18 cellular contexts compared by ENCODE assay signal in the genomic region with DNA sequence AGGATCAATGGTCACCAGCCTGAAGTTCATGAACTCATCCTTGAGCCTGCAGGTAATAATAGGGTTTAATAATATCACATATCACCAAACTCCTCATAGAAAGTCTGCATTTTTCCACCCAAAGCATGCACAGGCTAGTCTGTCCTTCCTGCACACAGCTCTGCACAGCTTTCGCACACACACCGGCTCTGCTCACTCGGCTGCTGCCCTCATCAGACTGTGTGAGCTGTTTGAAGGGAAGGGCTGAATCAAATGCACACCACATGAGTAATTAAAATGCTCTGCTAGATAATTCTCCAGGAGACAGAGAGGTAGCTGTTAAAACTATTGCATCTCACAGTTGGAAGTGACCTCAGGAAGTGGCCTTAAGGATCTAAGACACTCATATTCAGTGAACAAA.
"Had no signal": no experiment of that assay in that cellular context is flagged by ENCODE, and none has a peak within 500 bp of the region (broad histone marks: within the 10 kb centered on the region; RNA-seq: fewer than 3 reads in every experiment).

No MANE protein-coding gene starts in this region.

- H3K9ac ChIP-seq: neural progenitor cell had no signal

- H3K36me3 Mint-ChIP-seq: memory B cell; mesothelial cell of epicardium; natural killer cell treated with Interleukin-12 subunit alpha and Interleukin-12 subunit beta and Interleukin-15 and Interleukin-18, amount 100 ng/mL, for 72 hours; neural progenitor cell had no signal

- DNase-seq: effector memory CD8-positive, alpha-beta T cell; foreskin melanocyte; heart left ventricle; hippocampal formation; kidney glomerular epithelial cell; nucleus accumbens; pancreas; right cardiac atrium; stimulated activated CD4-positive, alpha-beta T cell treated with anti-CD3 and anti-CD28 coated beads, Interleukin-12 subunit alpha, Interleukin-12 subunit beta, amount 100 ng/mL, for 4 hours; stimulated activated naive CD4-positive, alpha-beta T cell treated with Interleukin-2 at 50 U/mL for 16 hours; trophoblast cell had no signal

- H2AFZ ChIP-seq: neural progenitor cell had no signal

- H3K4me2 ChIP-seq: neural progenitor cell had no signal

- H3K27ac Mint-ChIP-seq: effector memory CD8-positive, alpha-beta T cell; memory B cell; mesothelial cell of epicardium; natural killer cell treated with Interleukin-12 subunit alpha and Interleukin-12 subunit beta and Interleukin-15 and Interleukin-18, amount 100 ng/mL, for 72 hours; neural progenitor cell; progenitor cell of endocrine pancreas had no signal

- H3K4me3 Mint-ChIP-seq: effector memory CD8-positive, alpha-beta T cell; memory B cell; mesothelial cell of epicardium; natural killer cell treated with Interleukin-12 subunit alpha and Interleukin-12 subunit beta and Interleukin-15 and Interleukin-18, amount 100 ng/mL, for 72 hours; neural progenitor cell had no signal

- H3K36me3 ChIP-seq: heart left ventricle, neural progenitor cell, pancreas had no signal

- ATAC-seq: effector memory CD8-positive, alpha-beta T cell; heart left ventricle; natural killer cell treated with Interleukin-12 subunit alpha and Interleukin-12 subunit beta and Interleukin-15 and Interleukin-18, amount 100 ng/mL, for 72 hours; right cardiac atrium had no signal

- FAIRE-seq: pancreas, small intestine, urothelium cell line had no signal

- H3K27ac ChIP-seq: heart left ventricle, neural progenitor cell, pancreas had no signal

- H3K9me3 ChIP-seq: heart left ventricle, pancreas had no signal

- H3K4me1 ChIP-seq: heart left ventricle, neural progenitor cell, pancreas had no signal

- H3K9me3 Mint-ChIP-seq: effector memory CD8-positive, alpha-beta T cell; memory B cell; mesothelial cell of epicardium; natural killer cell treated with Interleukin-12 subunit alpha and Interleukin-12 subunit beta and Interleukin-15 and Interleukin-18, amount 100 ng/mL, for 72 hours; neural progenitor cell had no signal

- H3K4me1 Mint-ChIP-seq: memory B cell, mesothelial cell of epicardium had no signal

- H3K27me3 Mint-ChIP-seq: progenitor cell of endocrine pancreas had no signal

- H3K27me3 ChIP-seq: neural progenitor cell, pancreas had no signal

- H3K4me3 ChIP-seq: heart left ventricle, neural progenitor cell, pancreas had no signal
